In the genomic region with DNA sequence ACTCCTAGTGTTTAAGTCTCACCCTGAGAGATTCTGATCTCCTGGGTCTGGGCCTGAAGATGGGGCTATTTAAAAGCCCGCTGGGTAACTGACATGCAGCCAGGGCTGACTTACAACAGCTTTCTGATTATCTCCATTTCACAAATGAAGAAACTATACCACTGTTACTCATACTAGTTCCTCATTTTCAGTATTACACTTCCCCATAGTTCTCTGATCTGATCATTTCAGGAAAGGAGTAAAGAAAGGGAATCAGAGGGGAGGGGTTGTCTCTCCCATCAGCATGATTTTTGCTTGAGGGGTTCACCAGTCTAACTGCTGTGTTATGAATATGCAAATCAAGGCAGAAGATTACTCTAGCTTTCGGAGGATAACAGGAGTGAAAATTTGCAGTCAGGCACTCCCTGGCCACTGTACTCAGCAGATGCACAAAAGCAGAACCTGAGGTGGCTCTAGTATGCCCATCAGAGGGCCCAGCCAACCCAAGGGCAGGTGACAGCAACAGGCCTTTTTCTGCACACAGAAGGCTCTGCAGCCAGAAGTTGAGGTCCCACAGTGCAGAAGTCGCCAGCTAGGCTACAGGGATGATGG, we compare ENCODE assay signal across 8 cellular contexts. TPM values are rescaled to one million over a fixed set of nuclear protein-coding genes. Genes with fewer than 3 reads are reported as not detected.
DNase-seq lines count a peak whose midpoint lies in the region; ATAC-seq, FAIRE-seq and TF ChIP-seq lines count a peak whose summit lies in the region.

No MANE protein-coding gene starts in this region.

- H3K9me3 ChIP-seq in osteoblast (ENCODE audit: low read depth, low read length): no peaks in the 10 kb centered on the region

- H4K20me1 ChIP-seq in osteoblast (ENCODE audit: insufficient read depth, low read length): no peaks in the 10 kb centered on the region

- H3K4me1 ChIP-seq in foreskin keratinocyte: peaks cover 7% of the 10 kb centered on the region
- peaks cover 3% of the 10 kb centered on the region for H3K4me1 ChIP-seq in osteoblast (ENCODE audit: insufficient read depth, low read length)

- DNase-seq in GM12865 (ENCODE audit: low read depth): peak; percentile 93
- DNase-seq in foreskin keratinocyte: peak in 1 of 2 donors; percentile 38
- no peak for DNase-seq in osteoblast (ENCODE audit: insufficient read length, low spot score, missing footprints)
- DNase-seq in NCI-H2171 (lab: John Stamatoyannopoulos, UW): no peak
- DNase-seq in activated gamma-delta T cell (lab: John Stamatoyannopoulos, UW): no peak
- DNase-seq in RCC 7860 (ENCODE audit: low spot score): no peak

- H3K4me3 ChIP-seq in GM12865 (ENCODE audit: low read depth, low read length) (no peak overlapping the region), osteoblast (ENCODE audit: insufficient read depth, low read length) (no peak overlapping the region)

- TF ChIP-seq CTCF in GM12865 (IDR thresholded peaks at IDR 0.05; ENCODE audit: insufficient read depth, low read depth, low read length, missing control alignments) (no peak), foreskin keratinocyte (conservative IDR thresholded peaks at IDR 0.05) (peak; percentile 24), osteoblast (IDR thresholded peaks at IDR 0.05; ENCODE audit: extremely low read depth, low read depth, low read length) (no peak)

- ATAC-seq in GM21423 (IDR thresholded peaks at IDR 0.05; ENCODE audit: unreplicated experiment) (peak; percentile 57), HG03565 (IDR thresholded peaks at IDR 0.05; ENCODE audit: unreplicated experiment) (peak; percentile 74), foreskin keratinocyte (peak; percentile 6)

- H3K27ac ChIP-seq in foreskin keratinocyte (no peak overlapping the region), osteoblast (ENCODE audit: low read depth, low read length) (no peak overlapping the region)

- H3K79me2 ChIP-seq in osteoblast (ENCODE audit: insufficient read depth, low read length): no peaks in the 10 kb centered on the region

- no peaks in the 10 kb centered on the region for H3K27me3 ChIP-seq in foreskin keratinocyte
- H3K27me3 ChIP-seq in osteoblast (ENCODE audit: insufficient read depth, low read length): peaks cover 2% of the 10 kb centered on the region

- H2AFZ ChIP-seq in osteoblast (ENCODE audit: low read length): no peak overlapping the region

- no peak overlapping the region for H3K4me2 ChIP-seq in osteoblast (ENCODE audit: insufficient read depth, low read length)

- H3K36me3 ChIP-seq in osteoblast (ENCODE audit: insufficient read depth, low read length): no peaks in the 10 kb centered on the region

- FAIRE-seq in RCC 7860 (lab: Jason Lieb, UNC): no peak

RNA-seq across cellular contexts. Expression of a gene that starts 59.4 kb away (rescaled TPM):
- total RNA-seq in foreskin keratinocyte (2.2 and 2.5 TPM in 2 replicates), osteoblast (23.5 and 31.8 TPM in 2 replicates)
- polyA plus RNA-seq in foreskin keratinocyte: 1.5 and 2.5 TPM in 2 replicates

Comparison
In these comparisons a context has a peak if more than half of its experiments do, and no peak if none do; other contexts are left out.
1. ATAC-seq: peak in every context shown above with its lines; median percentile 74 in HG03565; 57 in GM21423; 6 in foreskin keratinocyte.